Comparison of ENCODE assay signal across 12 cellular contexts in genomic region chr16:55501549-55502322, GRCh38. TPM values are rescaled to one million over a fixed set of nuclear protein-coding genes. Genes with fewer than 3 reads are reported as not detected.
DNase-seq lines count a peak whose midpoint lies in the region; ATAC-seq and TF ChIP-seq lines count a peak whose summit lies in the region.
"Had no signal": no experiment of that assay in that cellular context is flagged by ENCODE, and none has a peak within 500 bp of the region (broad histone marks: within the 10 kb centered on the region; RNA-seq: fewer than 3 reads in every experiment).

No MANE protein-coding gene starts in this region.

- DNase-seq in MCF 10A (ENCODE audit: unreplicated experiment) (no peak), breast epithelium (ENCODE audit: low spot score in 2 of 2) (no peak), WTC11 (ENCODE audit: low spot score) (peak; percentile 59), iPS-NIHi7 (ENCODE audit: extremely low spot score) (peak; percentile 65), vagina (ENCODE audit: extremely low spot score in 2 of 2) (peak in 1 of 2 donors; percentile 86), Right ventricle myocardium superior (no peak)
- DNase-seq in activated CD8-positive, alpha-beta memory T cell treated with anti-CD3 and anti-CD28 coated beads, Interleukin-2, amount 50 U/mL, for 4 hours: no peak
- DNase-seq: activated T-cell treated with anti-CD3 and anti-CD28 coated beads for 4 hours, NCI-H2171 had no signal

- ATAC-seq in WTC11 (peak; percentile 69), HG03571 (IDR thresholded peaks at IDR 0.05; ENCODE audit: unreplicated experiment) (no peak), Right ventricle myocardium superior (ENCODE audit: poor library complexity) (no peak)

- H3K36me3 Mint-ChIP-seq in MCF 10A (ENCODE audit: insufficient read depth, unreplicated experiment) (no peaks in the 10 kb centered on the region), WTC11 (peaks cover 11% of the 10 kb centered on the region; the same call in 1 of the 2 replicates)

- no peaks in the 10 kb centered on the region for H3K27me3 ChIP-seq in breast epithelium
- H3K27me3 ChIP-seq in vagina: no peaks in the 10 kb centered on the region

- CTCF ChIA-PET in MCF 10A (lab: Yijun Ruan, JAX): interaction anchor here (0.7 to 6.4 kb wide), 15 partner anchors 8 to 206 kb away, joined by 3 to 53 read pairs (median 4); no protein-coding TSS in a partner anchor
- CTCF ChIA-PET in WTC11 (lab: Charles Lee): interaction anchor here (0.7 to 3.0 kb wide), 25 partner anchors 8 to 512 kb away, joined by 3 to 62 read pairs (median 6); partner anchors contain the start of genes IRX6 and MMP2

- POLR2A ChIA-PET in MCF 10A (lab: Yijun Ruan, JAX) (interaction anchor here (0.7 to 2.1 kb wide), 6 partner anchors 21 to 1589 kb away, joined by 3 to 9 read pairs (median 4); no protein-coding TSS in a partner anchor), WTC11 (lab: Charles Lee) (no interaction called here)

- H3K4me3 Mint-ChIP-seq in MCF 10A (ENCODE audit: unreplicated experiment): no peak overlapping the region
- H3K4me3 Mint-ChIP-seq in WTC11: no peak overlapping the region
- H3K4me3 Mint-ChIP-seq: B cell had no signal

- H3K4me1 ChIP-seq in breast epithelium (peaks cover 14 to 17% of the 10 kb centered on the region in 2 donors), vagina (peaks cover 42% of the 10 kb centered on the region)
- H3K4me1 ChIP-seq: prostate gland had no signal

- no peaks in the 10 kb centered on the region for H3K36me3 ChIP-seq in breast epithelium
- H3K36me3 ChIP-seq in vagina: peaks cover 0 to 23% of the 10 kb centered on the region in 2 donors
- H3K36me3 ChIP-seq: prostate gland had no signal

- no peaks in the 10 kb centered on the region for H3K27me3 Mint-ChIP-seq in MCF 10A (ENCODE audit: insufficient read depth, unreplicated experiment)
- no peaks in the 10 kb centered on the region for H3K27me3 Mint-ChIP-seq in WTC11 (ENCODE audit: low read depth)

- H3K27ac ChIP-seq in breast epithelium (no peak overlapping the region), vagina (peak overlapping the region; percentile 71)
- H3K27ac ChIP-seq: prostate gland had no signal

- TF ChIP-seq CTCF in MCF 10A (IDR thresholded peaks at IDR 0.05; ENCODE audit: unreplicated experiment) (peak; percentile 19), breast epithelium (IDR thresholded peaks at IDR 0.05) (no peak), WTC11 (IDR thresholded peaks at IDR 0.05) (no peak; the same call in 1 of the 2 replicates), vagina (IDR thresholded peaks at IDR 0.05) (no peak)

- H3K9me3 Mint-ChIP-seq in MCF 10A (ENCODE audit: unreplicated experiment): no peaks in the 10 kb centered on the region
- H3K9me3 Mint-ChIP-seq in WTC11: no peaks in the 10 kb centered on the region

- no peak for TF ChIP-seq POLR2A in breast epithelium (IDR thresholded peaks at IDR 0.05)
- TF ChIP-seq POLR2A in vagina (IDR thresholded peaks at IDR 0.05): no peak

- H3K4me1 Mint-ChIP-seq in MCF 10A (ENCODE audit: insufficient read depth, unreplicated experiment) (peaks cover 26% of the 10 kb centered on the region), WTC11 (peaks cover 8% of the 10 kb centered on the region)
- H3K4me1 Mint-ChIP-seq: B cell had no signal

- H3K4me3 ChIP-seq in breast epithelium: no peak overlapping the region
- no peak overlapping the region for H3K4me3 ChIP-seq in vagina
- H3K4me3 ChIP-seq: prostate gland had no signal

- intact Hi-C loops in MCF 10A (cut with micrococcal nuclease) (no loop called here), breast epithelium (cut with DNase I; ENCODE audit: low total_unique reads) (no loop called here), vagina (cut with DNase I) (no loop called here), Right ventricle myocardium superior (cut with DNase I) (no loop called here)

- H3K9me3 ChIP-seq in breast epithelium (no peaks in the 10 kb centered on the region), vagina (no peaks in the 10 kb centered on the region)
- H3K9me3 ChIP-seq: prostate gland had no signal

- BruUV-seq in MCF 10A (replicated peaks; lab: Mats Ljungman, UMichigan): no TSS peak

- no peak overlapping the region for H3K27ac Mint-ChIP-seq in MCF 10A (ENCODE audit: low read depth, unreplicated experiment)
- H3K27ac Mint-ChIP-seq in WTC11: no peak overlapping the region
- H3K27ac Mint-ChIP-seq: B cell had no signal

TF ChIP-seq in WTC11, 78 proteins besides CTCF, POLR2A, EP300 and RAD21:
- TF ChIP-seq ZNF671 (CRISPR knock-in tag; IDR thresholded peaks at IDR 0.05) (no peak), ZMAT4 (CRISPR knock-in tag; IDR thresholded peaks at IDR 0.05) (no peak), IRF1 (CRISPR knock-in tag; IDR thresholded peaks at IDR 0.05) (no peak), ARID4B (CRISPR knock-in tag; IDR thresholded peaks at IDR 0.05; ENCODE audit: borderline replicate concordance) (no peak), ATF1 (CRISPR knock-in tag; IDR thresholded peaks at IDR 0.05) (no peak), EMX1 (CRISPR knock-in tag; IDR thresholded peaks at IDR 0.05) (no peak), GTF2I (CRISPR knock-in tag; conservative IDR thresholded peaks at IDR 0.05) (no peak), NFE2L1 (CRISPR knock-in tag; IDR thresholded peaks at IDR 0.05) (no peak), ZSCAN18 (CRISPR knock-in tag; IDR thresholded peaks at IDR 0.05) (no peak)

RNA-seq across cellular contexts. Expression of gene LPCAT2, which starts 7.1 kb away (rescaled TPM):
- 10.7 and 11.7 TPM in 2 replicates for total RNA-seq in MCF 10A (2022)
- 10 to 100 TPM; 12.3 to 35.9 (median 24.3) TPM for total RNA-seq in breast epithelium
- 5.8 to 7.1 TPM (median 7.0 TPM) in 3 replicates for total RNA-seq in WTC11 (2021)
- 11.3 TPM for total RNA-seq in vagina
- 9.6 TPM for total RNA-seq in Right ventricle myocardium superior

RNA-seq across cellular contexts. Expression of gene MMP2, which starts 22.7 kb away (rescaled TPM):
- total RNA-seq in MCF 10A (2022): 3.3 and 3.7 TPM in 2 replicates
- total RNA-seq in breast epithelium: 1,000 to 10,000 TPM in 1 of 3 donors, 100 to 1,000 TPM in 2; 113 to 1,485 (median 459) TPM
- total RNA-seq in WTC11 (2021): 51.5 to 61.3 TPM (median 55.8 TPM) in 3 replicates
- 296 TPM for total RNA-seq in vagina
- 102 TPM for total RNA-seq in Right ventricle myocardium superior
- total RNA-seq: B cell had no signal

Comparison
In these comparisons a context has a peak if more than half of its experiments do, and no peak if none do; other contexts are left out.
1. RNA of gene MMP2, which starts 22.7 kb away (total RNA-seq): 113 to 1,485 TPM in breast epithelium, 296 TPM in vagina (single experiment), 102 TPM in Right ventricle myocardium superior (single experiment) and 51.5 to 61.3 TPM in WTC11; 3.3 to 3.7 TPM in MCF 10A; every median in the first group is over 10 times any median in the second.
2. DNase-seq: peak in WTC11 (single experiment) and iPS-NIHi7 (single experiment); none in MCF 10A (single experiment), breast epithelium (0 of 2), activated CD8-positive, alpha-beta memory T cell treated with anti-CD3 and anti-CD28 coated beads, Interleukin-2, amount 50 U/mL, for 4 hours (single experiment) and Right ventricle myocardium superior (single experiment).